In the genomic region with DNA sequence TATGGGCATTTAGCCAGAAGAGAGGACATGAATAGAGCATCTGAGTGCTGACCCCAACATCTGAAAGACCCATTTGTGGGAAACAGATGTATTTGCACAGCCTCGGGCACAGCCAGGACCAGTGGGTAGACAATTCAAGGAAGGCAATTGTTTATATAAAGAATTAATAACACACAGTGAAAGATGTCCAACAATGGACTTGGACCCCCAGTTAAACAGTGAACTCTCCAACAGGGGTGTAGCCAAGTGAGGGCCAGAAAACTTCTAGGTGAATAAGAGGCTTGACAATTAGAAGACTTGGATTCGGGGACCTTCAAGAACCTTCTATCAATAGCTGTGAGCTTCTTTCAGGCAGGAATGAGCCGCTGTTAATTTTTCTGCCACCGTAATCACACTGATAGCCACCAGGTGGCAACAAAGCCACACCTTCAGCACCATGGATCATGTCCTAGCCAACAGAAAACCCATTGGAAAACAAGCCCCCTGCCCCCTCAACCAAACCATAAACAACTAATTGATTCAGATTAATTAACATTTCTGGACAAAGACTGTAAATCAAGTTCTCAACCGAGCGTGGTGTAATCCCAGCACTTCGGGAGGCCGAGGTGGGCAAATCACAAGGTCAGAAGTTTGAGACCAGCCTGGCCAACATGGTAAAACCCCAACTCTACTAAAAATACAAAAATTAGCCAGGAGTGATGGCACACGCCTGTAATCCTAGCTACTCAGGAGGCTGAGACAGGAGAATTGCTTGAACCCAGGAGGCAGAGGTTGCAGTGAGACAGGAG, we compare ENCODE assay signal across 1 cellular context.
TF ChIP-seq lines count a peak whose summit lies in the region.

No MANE protein-coding gene starts in this region.

TF ChIP-seq in H1, 55 proteins besides CTCF, POLR2A, EP300 and RAD21 (continued from another document):
- TF ChIP-seq ATF2 (IDR thresholded peaks at IDR 0.05; ENCODE audit: low read length) = no peak
- no peak for TF ChIP-seq TBP (IDR thresholded peaks at IDR 0.05; ENCODE audit: low read depth, low read length)
- TF ChIP-seq KDM5A (IDR thresholded peaks at IDR 0.05; ENCODE audit: low read length) = no peak
- no peak for TF ChIP-seq CEBPB (IDR thresholded peaks at IDR 0.05; ENCODE audit: low read depth, low read length)
- TF ChIP-seq GTF2F1 (IDR thresholded peaks at IDR 0.05; ENCODE audit: borderline replicate concordance, low read depth, low read length) = no peak
- no peak for TF ChIP-seq ASH2L (IDR thresholded peaks at IDR 0.05; ENCODE audit: low read length)
- TF ChIP-seq CHD7 (IDR thresholded peaks at IDR 0.05; ENCODE audit: insufficient replicate concordance, low read length) = no peak
- TF ChIP-seq RNF2 (IDR thresholded peaks at IDR 0.05; ENCODE audit: borderline replicate concordance, low read depth, low read length, missing control alignments, poor library complexity, severe bottlenecking) = no peak
- no peak for TF ChIP-seq JUN (IDR thresholded peaks at IDR 0.05; ENCODE audit: low read depth, low read length)
- no peak for TF ChIP-seq EZH2 (IDR thresholded peaks at IDR 0.05; ENCODE audit: low read depth, low read length, severe bottlenecking)
- TF ChIP-seq, protein P1, sequence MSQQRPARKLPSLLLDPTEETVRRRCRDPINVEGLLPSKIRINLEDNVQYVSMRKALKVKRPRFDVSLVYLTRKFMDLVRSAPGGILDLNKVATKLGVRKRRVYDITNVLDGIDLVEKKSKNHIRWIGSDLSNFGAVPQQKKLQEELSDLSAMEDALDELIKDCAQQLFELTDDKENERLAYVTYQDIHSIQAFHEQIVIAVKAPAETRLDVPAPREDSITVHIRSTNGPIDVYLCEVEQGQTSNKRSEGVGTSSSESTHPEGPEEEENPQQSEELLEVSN (IDR thresholded peaks at IDR 0.05) = no peak
- no peak for TF ChIP-seq SRF (IDR thresholded peaks at IDR 0.05; ENCODE audit: low read depth, low read length)
- no peak for TF ChIP-seq MAFK (IDR thresholded peaks at IDR 0.05; ENCODE audit: low read depth, low read length)
- TF ChIP-seq BRCA1 (IDR thresholded peaks at IDR 0.05; ENCODE audit: low read depth, low read length) = no peak
- TF ChIP-seq FOSL1 (IDR thresholded peaks at IDR 0.05; ENCODE audit: insufficient read depth, low read depth, low read length) = no peak
- TF ChIP-seq POLR2AphosphoS5 (IDR thresholded peaks at IDR 0.05; ENCODE audit: low read depth, low read length) = no peak
- no peak for TF ChIP-seq KDM4A (IDR thresholded peaks at IDR 0.05; ENCODE audit: low read depth, low read length, severe bottlenecking)
- TF ChIP-seq GABPA (IDR thresholded peaks at IDR 0.05; ENCODE audit: borderline replicate concordance, insufficient read depth, low read length) = no peak
- TF ChIP-seq CHD2 (IDR thresholded peaks at IDR 0.05; ENCODE audit: low read length) = no peak
